Comparison of ENCODE assay signal across 8 cellular contexts in the genomic region with DNA sequence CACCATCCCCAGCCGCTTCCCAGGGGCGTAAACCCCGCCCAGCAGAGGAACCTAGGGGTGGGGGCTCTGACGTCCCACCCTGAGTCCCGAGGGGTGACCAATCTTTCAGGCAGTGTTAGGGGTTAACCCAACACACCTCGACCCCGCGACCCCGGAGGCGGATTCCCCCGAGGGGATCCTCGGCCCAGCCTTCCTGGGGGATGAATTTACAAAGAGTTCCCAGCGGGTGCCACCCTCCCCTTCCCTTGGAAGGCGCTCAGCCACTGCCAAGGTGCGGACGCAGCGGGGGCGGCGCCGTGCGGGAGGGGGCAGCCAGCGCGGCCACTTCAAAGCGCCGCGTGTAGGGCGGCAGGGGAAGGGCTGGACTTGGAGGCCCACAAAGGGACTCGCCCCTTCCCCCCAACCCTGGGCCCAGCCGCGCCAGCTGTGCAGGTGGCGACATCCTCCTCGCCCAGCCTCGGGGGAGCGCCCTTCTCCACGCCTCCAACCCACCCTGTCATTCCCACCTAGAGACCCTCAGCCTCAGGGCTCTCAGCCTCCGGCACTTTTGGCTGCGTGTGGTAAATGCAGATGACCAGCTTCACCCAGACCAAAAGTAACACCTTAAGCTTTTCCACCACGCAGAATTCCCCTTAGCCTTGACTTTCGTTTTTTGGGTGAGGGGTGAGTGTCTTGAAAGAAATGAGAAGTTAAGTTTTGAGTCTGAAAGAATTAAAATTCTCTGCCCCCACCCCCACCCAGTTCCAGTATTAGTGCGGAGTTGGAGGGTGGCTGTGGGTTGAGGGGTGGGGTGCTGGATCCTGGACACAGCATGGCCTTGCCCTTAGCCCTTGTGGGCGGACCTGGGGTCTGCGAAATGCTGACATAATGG. TPM values are rescaled to one million over a fixed set of nuclear protein-coding genes. Genes with fewer than 3 reads are reported as not detected.
DNase-seq lines count a peak whose midpoint lies in the region; ATAC-seq and TF ChIP-seq lines count a peak whose summit lies in the region.

No MANE protein-coding gene starts in this region.

- intact Hi-C loops in prostate gland (cut with DNase I): no loop called here

- DNase-seq in activated CD4-positive, CD25-positive, alpha-beta regulatory T cell treated with anti-CD3 and anti-CD28 coated beads, Interleukin-2, amount 50 U/mL, for 72 hours: peak; percentile 49
- peak; percentile 7 for DNase-seq in fibroblast of pulmonary artery (ENCODE audit: low read depth)
- no peak for DNase-seq in prostate gland (ENCODE audit: low spot score)
- DNase-seq in inferior parietal cortex (ENCODE audit: extremely low spot score): no peak

- WGBS in prostate gland: 10% methylated on average over 41 of the region's 42 CpGs

- peak overlapping the region; percentile 31 for H3K4me3 ChIP-seq in fibroblast of pulmonary artery (replicated peaks; ENCODE audit: low read depth, low read length)
- peak overlapping the region; percentile 17 to 24 for H3K4me3 ChIP-seq in prostate gland

- H3K27me3 ChIP-seq in prostate gland (replicated peaks; ENCODE audit: insufficient read depth): no peaks in the 10 kb centered on the region

- no peak overlapping the region for H3K27ac ChIP-seq in prostate gland

- no peaks in the 10 kb centered on the region for H3K9me3 ChIP-seq in prostate gland

- no peak for TF ChIP-seq POLR2A in prostate gland (IDR thresholded peaks at IDR 0.05)

- TF ChIP-seq CTCF in fibroblast of pulmonary artery (IDR thresholded peaks at IDR 0.05; ENCODE audit: low read length, missing control alignments) (no peak), prostate gland (IDR thresholded peaks at IDR 0.05) (no peak)

- H3K4me1 ChIP-seq in prostate gland (replicated peaks): no peaks in the 10 kb centered on the region

- H3K36me3 ChIP-seq in prostate gland: no peaks in the 10 kb centered on the region

- peak; percentile 63 for ATAC-seq in GM19463 (IDR thresholded peaks at IDR 0.05; ENCODE audit: unreplicated experiment)
- ATAC-seq in HG03571 (IDR thresholded peaks at IDR 0.05; ENCODE audit: unreplicated experiment): no peak
- ATAC-seq in HG03139 (IDR thresholded peaks at IDR 0.05; ENCODE audit: unreplicated experiment): no peak
- no peak for ATAC-seq in GM19328 (IDR thresholded peaks at IDR 0.05; ENCODE audit: unreplicated experiment)

RNA-seq across cellular contexts. Expression of gene TCF7, which starts 43.3 kb away (rescaled TPM):
- total RNA-seq in prostate gland: 1 to 10 TPM; 8.1 to 9.8 TPM

Comparison
In these comparisons a context has a peak if more than half of its experiments do, and no peak if none do; other contexts are left out.
1. DNase-seq: peak in activated CD4-positive, CD25-positive, alpha-beta regulatory T cell treated with anti-CD3 and anti-CD28 coated beads, Interleukin-2, amount 50 U/mL, for 72 hours (single experiment) and fibroblast of pulmonary artery (single experiment); none in prostate gland (single experiment) and inferior parietal cortex (single experiment).